18 cellular contexts compared by ENCODE assay signal in the genomic region with DNA sequence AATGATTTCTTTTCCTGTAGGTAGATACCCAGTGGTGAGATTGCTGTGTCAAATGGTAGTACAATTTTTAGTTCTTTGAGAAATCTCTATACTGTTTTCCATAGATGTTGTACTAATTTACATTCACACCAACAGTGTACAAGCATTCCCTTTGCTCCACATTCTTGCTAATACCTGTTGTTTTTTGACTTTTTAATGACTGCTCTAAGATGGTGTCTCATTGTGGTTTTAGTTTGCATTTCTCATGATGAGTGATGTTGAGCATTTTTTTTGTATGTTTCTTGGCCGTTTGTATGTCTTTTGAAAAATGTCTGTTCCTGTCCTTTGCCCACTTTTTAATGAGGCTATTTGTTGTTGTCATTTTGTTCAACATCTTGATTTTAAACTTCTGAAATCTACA.
DNase-seq lines count a peak whose midpoint lies in the region; ATAC-seq, FAIRE-seq and TF ChIP-seq lines count a peak whose summit lies in the region.
"Had no signal": no experiment of that assay in that cellular context is flagged by ENCODE, and none has a peak within 500 bp of the region (broad histone marks: within the 10 kb centered on the region; RNA-seq: fewer than 3 reads in every experiment).

No MANE protein-coding gene starts in this region.

- intact Hi-C loops in PC-3 (cut with micrococcal nuclease), result no loop called here
- intact Hi-C loops in prostate gland (cut with DNase I), result no loop called here

- H3K27ac Mint-ChIP-seq in stimulated activated effector memory CD8-positive, alpha-beta T cell treated with anti-CD3 and anti-CD28 coated beads, Interleukin-12 subunit alpha, Interleukin-12 subunit beta, amount 100 ng/mL, for 72 hours, result no peak overlapping the region
- H3K27ac Mint-ChIP-seq: CD4-positive, CD25-positive, alpha-beta regulatory T cell; H9 had no signal

- DNase-seq in GM12891 (ENCODE audit: insufficient read length, low spot score), result no peak
- DNase-seq in GM19239 (ENCODE audit: insufficient read length, low spot score), result no peak
- DNase-seq in PC-3, result peak; percentile 13
- DNase-seq in stimulated activated effector memory CD8-positive, alpha-beta T cell treated with anti-CD3 and anti-CD28 coated beads, Interleukin-12 subunit alpha, Interleukin-12 subunit beta, amount 100 ng/mL, for 72 hours (ENCODE audit: low spot score in 2 of 2), result no peak
- no peak for DNase-seq in 8988T
- DNase-seq in prostate gland (ENCODE audit: low spot score), result no peak
- DNase-seq in SW480 (ENCODE audit: low spot score), result no peak
- DNase-seq: BE2C; C1 segment of cervical spinal cord; CD4-positive, CD25-positive, alpha-beta regulatory T cell; CD8-positive, alpha-beta memory T cell; COR-L47; DMS 273 treated with DMSO at 0.1 percent for 48 hours; DMS53; DND-41; EL; H9 had no signal

- no peak overlapping the region for H2AFZ ChIP-seq in PC-3 (ENCODE audit: low read length)

- H3K4me3 ChIP-seq in PC-3 (ENCODE audit: low read length), result no peak overlapping the region
- H3K4me3 ChIP-seq in prostate gland, result no peak overlapping the region

- CTCF ChIA-PET in PC-3 (lab: Charles Lee), result no interaction called here

- no peak overlapping the region for H3K4me3 Mint-ChIP-seq in stimulated activated effector memory CD8-positive, alpha-beta T cell treated with anti-CD3 and anti-CD28 coated beads, Interleukin-12 subunit alpha, Interleukin-12 subunit beta, amount 100 ng/mL, for 72 hours
- H3K4me3 Mint-ChIP-seq: CD4-positive, CD25-positive, alpha-beta regulatory T cell; CD8-positive, alpha-beta memory T cell; H9 had no signal

- no TSS peak for BruUV-seq in PC-3 (replicated peaks; lab: Mats Ljungman, UMichigan)

- H3K4me1 ChIP-seq in PC-3 (ENCODE audit: insufficient read depth, low read length) (peaks cover 13% of the 10 kb centered on the region), prostate gland (replicated peaks) (no peaks in the 10 kb centered on the region)
- H3K4me1 ChIP-seq: BE2C had no signal

- no peaks in the 10 kb centered on the region for H3K9me3 ChIP-seq in PC-3 (ENCODE audit: low read length)
- no peaks in the 10 kb centered on the region for H3K9me3 ChIP-seq in prostate gland
- H3K9me3 ChIP-seq: BE2C had no signal

- H4K20me1 ChIP-seq in PC-3 (ENCODE audit: low read length), result peaks cover 5% of the 10 kb centered on the region; the same call in 1 of the 2 replicates

- TF ChIP-seq CTCF in PC-3 (conservative IDR thresholded peaks at IDR 0.05; ENCODE audit: low read depth, low read length) (no peak), prostate gland (IDR thresholded peaks at IDR 0.05) (no peak)

- peaks cover 13% of the 10 kb centered on the region for H3K4me1 Mint-ChIP-seq in stimulated activated effector memory CD8-positive, alpha-beta T cell treated with anti-CD3 and anti-CD28 coated beads, Interleukin-12 subunit alpha, Interleukin-12 subunit beta, amount 100 ng/mL, for 72 hours

- POLR2A ChIA-PET in PC-3 (lab: Charles Lee; ENCODE audit: unreplicated experiment), result no interaction called here

- H3K27me3 ChIP-seq in PC-3 (ENCODE audit: low read length) (no peaks in the 10 kb centered on the region), prostate gland (replicated peaks; ENCODE audit: insufficient read depth) (no peaks in the 10 kb centered on the region)
- H3K27me3 ChIP-seq: BE2C had no signal

- no peak overlapping the region for H3K9ac ChIP-seq in PC-3 (ENCODE audit: low read length)

- no peaks in the 10 kb centered on the region for H3K9me2 ChIP-seq in PC-3 (replicated peaks; ENCODE audit: low read length)

- TF ChIP-seq POLR2A in GM12891 (IDR thresholded peaks at IDR 0.05; ENCODE audit: low read depth, low read length), result no peak
- no peak for TF ChIP-seq POLR2A in prostate gland (IDR thresholded peaks at IDR 0.05)

- no peak overlapping the region for H3K4me2 ChIP-seq in PC-3 (ENCODE audit: low read length)

- no peaks in the 10 kb centered on the region for H3K79me2 ChIP-seq in PC-3 (ENCODE audit: low read length)

- WGBS in prostate gland, result 77% methylated on average over 1 of the region's 1 CpG

- no peaks in the 10 kb centered on the region for H3K9me3 Mint-ChIP-seq in stimulated activated effector memory CD8-positive, alpha-beta T cell treated with anti-CD3 and anti-CD28 coated beads, Interleukin-12 subunit alpha, Interleukin-12 subunit beta, amount 100 ng/mL, for 72 hours
- H3K9me3 Mint-ChIP-seq: CD8-positive, alpha-beta memory T cell; H9 had no signal

- H3F3A ChIP-seq in PC-3 (ENCODE audit: low read length, unreplicated experiment), result no peaks in the 10 kb centered on the region

- ATAC-seq in PC-3, result no peak
- ATAC-seq in stimulated activated effector memory CD8-positive, alpha-beta T cell treated with anti-CD3 and anti-CD28 coated beads, Interleukin-12 subunit alpha, Interleukin-12 subunit beta, amount 100 ng/mL, for 72 hours, result peak; percentile 71

- H3K27ac ChIP-seq in PC-3 (ENCODE audit: low read length) (no peak overlapping the region), prostate gland (no peak overlapping the region)

- peaks cover 13% of the 10 kb centered on the region for H3K36me3 Mint-ChIP-seq in stimulated activated effector memory CD8-positive, alpha-beta T cell treated with anti-CD3 and anti-CD28 coated beads, Interleukin-12 subunit alpha, Interleukin-12 subunit beta, amount 100 ng/mL, for 72 hours

- H3K36me3 ChIP-seq in PC-3 (ENCODE audit: low read depth, low read length) (no peaks in the 10 kb centered on the region; the same call in 1 of the 2 replicates), prostate gland (no peaks in the 10 kb centered on the region)
- H3K36me3 ChIP-seq: BE2C had no signal

- FAIRE-seq in GM12891 (lab: Jason Lieb, UNC), result peak; percentile 50
- peak; percentile 74 for FAIRE-seq in GM19239 (lab: Jason Lieb, UNC)
- FAIRE-seq: H1 had no signal

TF ChIP-seq in GM12891, 5 proteins besides CTCF, POLR2A, EP300 and RAD21:
- no peak for TF ChIP-seq POLR2AphosphoS5 (IDR thresholded peaks at IDR 0.05; ENCODE audit: low read depth, low read length)
- no peak for TF ChIP-seq PAX5 (IDR thresholded peaks at IDR 0.05; ENCODE audit: insufficient read depth, low read length, severe bottlenecking)
- TF ChIP-seq SPI1 (IDR thresholded peaks at IDR 0.05; ENCODE audit: low read depth, low read length), result no peak
- TF ChIP-seq POU2F2 (IDR thresholded peaks at IDR 0.05; ENCODE audit: low read depth, low read length), result no peak
- no peak for TF ChIP-seq TAF1 (IDR thresholded peaks at IDR 0.05; ENCODE audit: low read depth, low read length)
